ENCODE assay signal across 12 cellular contexts in genomic region chrX:19554786-19555185, GRCh38. TPM values are rescaled to one million over a fixed set of nuclear protein-coding genes. Genes with fewer than 3 reads are reported as not detected.
A peak's percentile ranks its signal among the peaks of the same experiment; 100 is the strongest.
DNase-seq lines count a peak whose midpoint lies in the region; ATAC-seq and TF ChIP-seq lines count a peak whose summit lies in the region.
"Had no signal": no experiment of that assay in that cellular context is flagged by ENCODE, and none has a peak within 500 bp of the region (broad histone marks: within the 10 kb centered on the region; RNA-seq: fewer than 3 reads in every experiment).

No MANE protein-coding gene starts in this region.

- 0 out of 2 replicates have a peak, but pooled peaks cover 2% of the 10 kb centered on the region for H3K36me3 ChIP-seq in ACC112 (ENCODE audit: insufficient read depth, low read length)
- H3K36me3 ChIP-seq in BE2C = no peaks in the 10 kb centered on the region

- no peak overlapping the region for H2AFZ ChIP-seq in ACC112 (ENCODE audit: low read length, unreplicated experiment)

- no peaks in the 10 kb centered on the region for H3K9me3 ChIP-seq in BE2C

- no peaks in the 10 kb centered on the region for H3K79me2 ChIP-seq in ACC112 (ENCODE audit: control insufficient read depth, insufficient read depth, low read length, unreplicated experiment)

- peak overlapping the region; percentile 66 for H3K27ac ChIP-seq in ACC112 (ENCODE audit: low read depth, low read length)

- TF ChIP-seq CTCF in fibroblast of mammary gland (conservative IDR thresholded peaks at IDR 0.05; ENCODE audit: control insufficient read depth, insufficient read depth, low read depth, low read length) (no peak), BE2C (IDR thresholded peaks at IDR 0.05; ENCODE audit: low read depth, low read length) (no peak)

- no peaks in the 10 kb centered on the region for H3K27me3 ChIP-seq in ACC112 (ENCODE audit: insufficient read depth, low read length)
- no peaks in the 10 kb centered on the region for H3K27me3 ChIP-seq in BE2C

- H3K4me1 ChIP-seq in ACC112 (ENCODE audit: control insufficient read depth, insufficient read depth, low read length, unreplicated experiment) (peaks cover 13% of the 10 kb centered on the region), BE2C (no peaks in the 10 kb centered on the region)

- H3K4me3 ChIP-seq in ACC112 (ENCODE audit: low read depth, low read length) (no peak overlapping the region), fibroblast of mammary gland (ENCODE audit: control insufficient read depth, low read depth, low read length) (no peak overlapping the region), BE2C (ENCODE audit: low read depth, low read length) (no peak overlapping the region)
- H3K4me3 ChIP-seq: K562 had no signal

- peak; percentile 88 for DNase-seq in RPMI7951 (ENCODE audit: low read depth)
- DNase-seq in fibroblast of mammary gland (ENCODE audit: low read depth) = peak; percentile 75
- no peak for DNase-seq in RPMI8226
- no peak for DNase-seq in BE2C
- DNase-seq: DMS53, GOT3, OCI-M1 had no signal

- ATAC-seq in GM18868 (IDR thresholded peaks at IDR 0.05; ENCODE audit: unreplicated experiment) = peak; percentile 65
- no peak for ATAC-seq in HG03108 (IDR thresholded peaks at IDR 0.05; ENCODE audit: unreplicated experiment)
- no peak for ATAC-seq in HG02623 (IDR thresholded peaks at IDR 0.05; ENCODE audit: unreplicated experiment)
- ATAC-seq: K562 had no signal

RNA-seq across cellular contexts. Expression of gene MAP3K15, which starts 39.5 kb away (rescaled TPM):
- total RNA-seq in RPMI7951 (2014; rRNA removed; shearing (Covaris generic)) = not detected in 2 replicates
- not detected for polyA plus RNA-seq in BE2C (2012; ENCODE audit: insufficient read depth, insufficient read length, low read depth)

Comparison
In these comparisons a context has a peak if more than half of its experiments do, and no peak if none do; other contexts are left out.
1. DNase-seq: peak in RPMI7951 (single experiment) and fibroblast of mammary gland (single experiment); none in RPMI8226 (single experiment) and BE2C (single experiment).